Comparison of ENCODE assay signal across 1 cellular context in the genomic region with DNA sequence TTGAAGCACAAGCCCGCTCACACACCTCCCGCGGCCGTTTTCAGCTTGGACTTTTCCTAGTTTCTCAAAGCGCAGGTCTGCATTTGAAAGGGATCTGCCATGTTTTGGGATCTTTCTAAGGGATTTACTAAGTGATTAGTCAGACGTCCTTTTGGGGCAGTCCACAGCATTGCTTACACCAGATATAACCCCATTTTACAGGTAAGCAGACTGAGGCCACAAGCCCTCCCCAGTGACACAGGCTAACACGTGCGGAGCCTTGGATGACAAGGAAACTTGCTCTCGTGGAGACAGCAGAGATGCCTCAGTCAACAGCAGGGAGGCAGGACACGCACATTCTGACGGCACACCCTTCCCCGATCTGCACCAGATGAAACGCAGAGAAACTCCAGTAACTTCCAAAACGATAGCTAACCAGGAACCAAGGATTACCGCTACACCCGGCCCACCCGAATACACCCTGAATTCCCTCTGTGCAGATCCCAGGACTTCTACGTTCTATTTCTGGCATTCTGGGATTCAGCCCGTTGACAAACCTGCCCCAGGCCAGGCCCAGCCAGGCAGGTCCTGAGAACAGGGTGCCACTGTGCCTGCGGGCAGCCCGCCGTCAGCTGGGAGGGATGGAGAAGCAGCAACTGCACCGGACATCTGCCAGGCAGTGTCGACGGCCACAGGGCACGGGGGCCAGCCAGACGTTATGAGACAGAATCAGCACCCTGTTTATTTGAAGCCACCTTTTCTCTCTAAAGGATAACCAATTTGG.
TF ChIP-seq lines count a peak whose summit lies in the region.

No MANE protein-coding gene starts in this region.

TF ChIP-seq in HepG2, 621 proteins besides CTCF, POLR2A, EP300 and RAD21:
- peak; percentile 85 for TF ChIP-seq ZNF629 (CRISPR knock-in tag; conservative IDR thresholded peaks at IDR 0.05)
- TF ChIP-seq, protein P1, sequence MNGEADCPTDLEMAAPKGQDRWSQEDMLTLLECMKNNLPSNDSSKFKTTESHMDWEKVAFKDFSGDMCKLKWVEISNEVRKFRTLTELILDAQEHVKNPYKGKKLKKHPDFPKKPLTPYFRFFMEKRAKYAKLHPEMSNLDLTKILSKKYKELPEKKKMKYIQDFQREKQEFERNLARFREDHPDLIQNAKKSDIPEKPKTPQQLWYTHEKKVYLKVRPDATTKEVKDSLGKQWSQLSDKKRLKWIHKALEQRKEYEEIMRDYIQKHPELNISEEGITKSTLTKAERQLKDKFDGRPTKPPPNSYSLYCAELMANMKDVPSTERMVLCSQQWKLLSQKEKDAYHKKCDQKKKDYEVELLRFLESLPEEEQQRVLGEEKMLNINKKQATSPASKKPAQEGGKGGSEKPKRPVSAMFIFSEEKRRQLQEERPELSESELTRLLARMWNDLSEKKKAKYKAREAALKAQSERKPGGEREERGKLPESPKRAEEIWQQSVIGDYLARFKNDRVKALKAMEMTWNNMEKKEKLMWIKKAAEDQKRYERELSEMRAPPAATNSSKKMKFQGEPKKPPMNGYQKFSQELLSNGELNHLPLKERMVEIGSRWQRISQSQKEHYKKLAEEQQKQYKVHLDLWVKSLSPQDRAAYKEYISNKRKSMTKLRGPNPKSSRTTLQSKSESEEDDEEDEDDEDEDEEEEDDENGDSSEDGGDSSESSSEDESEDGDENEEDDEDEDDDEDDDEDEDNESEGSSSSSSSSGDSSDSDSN (CRISPR knock-in tag; IDR thresholded peaks at IDR 0.05): peak; percentile 19; the same call in 1 of the 2 replicates
- TF ChIP-seq, protein P2, sequence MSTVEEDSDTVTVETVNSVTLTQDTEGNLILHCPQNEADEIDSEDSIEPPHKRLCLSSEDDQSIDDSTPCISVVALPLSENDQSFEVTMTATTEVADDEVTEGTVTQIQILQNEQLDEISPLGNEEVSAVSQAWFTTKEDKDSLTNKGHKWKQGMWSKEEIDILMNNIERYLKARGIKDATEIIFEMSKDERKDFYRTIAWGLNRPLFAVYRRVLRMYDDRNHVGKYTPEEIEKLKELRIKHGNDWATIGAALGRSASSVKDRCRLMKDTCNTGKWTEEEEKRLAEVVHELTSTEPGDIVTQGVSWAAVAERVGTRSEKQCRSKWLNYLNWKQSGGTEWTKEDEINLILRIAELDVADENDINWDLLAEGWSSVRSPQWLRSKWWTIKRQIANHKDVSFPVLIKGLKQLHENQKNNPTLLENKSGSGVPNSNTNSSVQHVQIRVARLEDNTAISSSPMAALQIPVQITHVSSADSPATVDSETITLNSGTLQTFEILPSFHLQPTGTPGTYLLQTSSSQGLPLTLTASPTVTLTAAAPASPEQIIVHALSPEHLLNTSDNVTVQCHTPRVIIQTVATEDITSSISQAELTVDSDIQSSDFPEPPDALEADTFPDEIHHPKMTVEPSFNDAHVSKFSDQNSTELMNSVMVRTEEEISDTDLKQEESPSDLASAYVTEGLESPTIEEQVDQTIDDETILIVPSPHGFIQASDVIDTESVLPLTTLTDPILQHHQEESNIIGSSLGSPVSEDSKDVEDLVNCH (CRISPR knock-in tag; IDR thresholded peaks at IDR 0.05): no peak
